In genomic region chr10:116195583-116195982, GRCh38 we compare ENCODE assay signal across 28 cellular contexts.
"Had no signal": no experiment of that assay in that cellular context is flagged by ENCODE, and none has a peak within 500 bp of the region (broad histone marks: within the 10 kb centered on the region; RNA-seq: fewer than 3 reads in every experiment).

No MANE protein-coding gene starts in this region.

- H3K27me3 ChIP-seq: stomach, suprapubic skin, testis, thyroid gland, tibial artery, tibial nerve, transverse colon, upper lobe of left lung, upper lobe of right lung, uterus, vagina had no signal

- H3K36me3 Mint-ChIP-seq: stimulated activated effector memory CD8-positive, alpha-beta T cell treated with anti-CD3 and anti-CD28 coated beads, Interleukin-12 subunit alpha, Interleukin-12 subunit beta, amount 100 ng/mL, for 72 hours; stimulated activated memory B cell treated with anti-CD40 and anti-IgM and Interleukin-4, amounts not matched to agents 10 μg/mL and 1 μg/mL and 100 μg/mL, for 72 hours; stimulated activated naive B cell treated with anti-CD40 and anti-IgM and Interleukin-4, amounts not matched to agents 10 μg/mL and 1 μg/mL and 100 μg/mL, for 72 hours had no signal

- DNase-seq: stimulated activated CD4-positive, alpha-beta T cell treated with anti-CD3 and anti-CD28 coated beads, Interleukin-2, amount 100 ng/mL, for 48 hours; stimulated activated CD4-positive, alpha-beta T cell treated with anti-CD3 and anti-CD28 coated beads, Interleukin-4, amount 100 ng/mL, for 1 hour; stimulated activated CD4-positive, alpha-beta T cell treated with anti-CD3 and anti-CD28 coated beads, Interleukin-4, amount 100 ng/mL, for 24 hours; stimulated activated CD4-positive, alpha-beta T cell treated with anti-CD3 and anti-CD28 coated beads, Interleukin-4, amount 100 ng/mL, for 4 hours; stimulated activated CD8-positive, alpha-beta memory T cell treated with anti-CD3 and anti-CD28 coated beads, Interleukin-4, amount 100 ng/mL, for 48 hours; stimulated activated naive B cell treated with anti-CD40 and anti-IgM and Interleukin-4, amounts not matched to agents 10 μg/mL and 1 μg/mL and 100 μg/mL, for 72 hours; stimulated activated naive CD4-positive, alpha-beta T cell; stimulated activated naive CD4-positive, alpha-beta T cell treated with Interleukin-2 at 50 U/mL for 16 hours; stimulated activated naive CD8-positive, alpha-beta T cell treated with anti-CD3 and anti-CD28 coated beads, Interleukin-15, amount 100 ng/mL, for 72 hours; stimulated activated naive CD8-positive, alpha-beta T cell treated with anti-CD3 and anti-CD28 coated beads, Interleukin-15, Interleukin-2, amounts not matched to agents 100 U/mL and 50 U/mL, for 24 hours; stomach; substantia nigra; testis; thyroid gland; tibial artery; transverse colon; trophoblast cell; upper lobe of left lung; upper lobe of right lung; uterus had no signal

- H3K36me3 ChIP-seq: stomach, suprapubic skin, thoracic aorta, thyroid gland, tibial artery, tibial nerve, transverse colon, upper lobe of left lung, upper lobe of right lung, uterus, vagina had no signal

- H3K9me3 ChIP-seq: suprapubic skin, testis, thyroid gland, upper lobe of right lung, uterus, vagina had no signal

- H3K4me3 Mint-ChIP-seq: stimulated activated effector memory CD8-positive, alpha-beta T cell treated with anti-CD3 and anti-CD28 coated beads, Interleukin-12 subunit alpha, Interleukin-12 subunit beta, amount 100 ng/mL, for 72 hours; stimulated activated memory B cell treated with anti-CD40 and anti-IgM and Interleukin-4, amounts not matched to agents 10 μg/mL and 1 μg/mL and 100 μg/mL, for 72 hours; stimulated activated naive B cell treated with anti-CD40 and anti-IgM and Interleukin-4, amounts not matched to agents 10 μg/mL and 1 μg/mL and 100 μg/mL, for 72 hours; stimulated activated naive CD8-positive, alpha-beta T cell treated with anti-CD3 and anti-CD28 coated beads, Interleukin-15, amount 100 ng/mL, for 72 hours; stimulated activated naive CD8-positive, alpha-beta T cell treated with anti-CD3 and anti-CD28 coated beads, Interleukin-15, Interleukin-2, amounts not matched to agents 100 ng/mL and 50 ng/mL, for 24 hours; type B pancreatic cell had no signal

- H3K27ac Mint-ChIP-seq: stimulated activated effector memory CD8-positive, alpha-beta T cell treated with anti-CD3 and anti-CD28 coated beads, Interleukin-12 subunit alpha, Interleukin-12 subunit beta, amount 100 ng/mL, for 72 hours; stimulated activated memory B cell treated with anti-CD40 and anti-IgM and Interleukin-4, amounts not matched to agents 10 μg/mL and 1 μg/mL and 100 μg/mL, for 72 hours; stimulated activated naive B cell treated with anti-CD40 and anti-IgM and Interleukin-4, amounts not matched to agents 10 μg/mL and 1 μg/mL and 100 μg/mL, for 72 hours; stimulated activated naive CD8-positive, alpha-beta T cell treated with anti-CD3 and anti-CD28 coated beads, Interleukin-15, amount 100 ng/mL, for 72 hours; stimulated activated naive CD8-positive, alpha-beta T cell treated with anti-CD3 and anti-CD28 coated beads, Interleukin-15, Interleukin-2, amounts not matched to agents 100 ng/mL and 50 ng/mL, for 24 hours; type B pancreatic cell had no signal

- H3K9me3 Mint-ChIP-seq: stimulated activated memory B cell treated with anti-CD40 and anti-IgM and Interleukin-4, amounts not matched to agents 10 μg/mL and 1 μg/mL and 100 μg/mL, for 72 hours had no signal

- ATAC-seq: stimulated activated effector memory CD8-positive, alpha-beta T cell treated with anti-CD3 and anti-CD28 coated beads, Interleukin-12 subunit alpha, Interleukin-12 subunit beta, amount 100 ng/mL, for 72 hours; stimulated activated memory B cell treated with anti-CD40 and anti-IgM and Interleukin-4, amounts not matched to agents 10 μg/mL and 1 μg/mL and 100 μg/mL, for 72 hours; stimulated activated naive B cell treated with anti-CD40 and anti-IgM and Interleukin-4, amounts not matched to agents 10 μg/mL and 1 μg/mL and 100 μg/mL, for 72 hours; stimulated activated naive CD8-positive, alpha-beta T cell treated with anti-CD3 and anti-CD28 coated beads, Interleukin-15, amount 100 ng/mL, for 72 hours; stimulated activated naive CD8-positive, alpha-beta T cell treated with anti-CD3 and anti-CD28 coated beads, Interleukin-15, Interleukin-2, amounts not matched to agents 100 U/mL and 50 U/mL, for 24 hours; upper lobe of right lung had no signal

- H3K4me1 ChIP-seq: stomach, suprapubic skin, testis, thyroid gland, tibial artery, tibial nerve, transverse colon, upper lobe of left lung, upper lobe of right lung, uterus, vagina had no signal

- H3K4me3 ChIP-seq: stomach, suprapubic skin, testis, thoracic aorta, thyroid gland, tibial artery, tibial nerve, transverse colon, upper lobe of left lung, upper lobe of right lung, uterus, vagina had no signal

- H3K4me1 Mint-ChIP-seq: stimulated activated effector memory CD8-positive, alpha-beta T cell treated with anti-CD3 and anti-CD28 coated beads, Interleukin-12 subunit alpha, Interleukin-12 subunit beta, amount 100 ng/mL, for 72 hours; stimulated activated memory B cell treated with anti-CD40 and anti-IgM and Interleukin-4, amounts not matched to agents 10 μg/mL and 1 μg/mL and 100 μg/mL, for 72 hours; stimulated activated naive B cell treated with anti-CD40 and anti-IgM and Interleukin-4, amounts not matched to agents 10 μg/mL and 1 μg/mL and 100 μg/mL, for 72 hours; stimulated activated naive CD8-positive, alpha-beta T cell treated with anti-CD3 and anti-CD28 coated beads, Interleukin-15, amount 100 ng/mL, for 72 hours had no signal

- H3K27ac ChIP-seq: stomach, suprapubic skin, testis, thoracic aorta, thyroid gland, tibial artery, tibial nerve, transverse colon, upper lobe of left lung, upper lobe of right lung, uterus, vagina had no signal

- H3K27me3 Mint-ChIP-seq: stimulated activated memory B cell treated with anti-CD40 and anti-IgM and Interleukin-4, amounts not matched to agents 10 μg/mL and 1 μg/mL and 100 μg/mL, for 72 hours; stimulated activated naive B cell treated with anti-CD40 and anti-IgM and Interleukin-4, amounts not matched to agents 10 μg/mL and 1 μg/mL and 100 μg/mL, for 72 hours; stimulated activated naive CD8-positive, alpha-beta T cell treated with anti-CD3 and anti-CD28 coated beads, Interleukin-15, Interleukin-2, amounts not matched to agents 100 ng/mL and 50 ng/mL, for 24 hours had no signal
